8 cellular contexts compared by ENCODE assay signal in the genomic region with DNA sequence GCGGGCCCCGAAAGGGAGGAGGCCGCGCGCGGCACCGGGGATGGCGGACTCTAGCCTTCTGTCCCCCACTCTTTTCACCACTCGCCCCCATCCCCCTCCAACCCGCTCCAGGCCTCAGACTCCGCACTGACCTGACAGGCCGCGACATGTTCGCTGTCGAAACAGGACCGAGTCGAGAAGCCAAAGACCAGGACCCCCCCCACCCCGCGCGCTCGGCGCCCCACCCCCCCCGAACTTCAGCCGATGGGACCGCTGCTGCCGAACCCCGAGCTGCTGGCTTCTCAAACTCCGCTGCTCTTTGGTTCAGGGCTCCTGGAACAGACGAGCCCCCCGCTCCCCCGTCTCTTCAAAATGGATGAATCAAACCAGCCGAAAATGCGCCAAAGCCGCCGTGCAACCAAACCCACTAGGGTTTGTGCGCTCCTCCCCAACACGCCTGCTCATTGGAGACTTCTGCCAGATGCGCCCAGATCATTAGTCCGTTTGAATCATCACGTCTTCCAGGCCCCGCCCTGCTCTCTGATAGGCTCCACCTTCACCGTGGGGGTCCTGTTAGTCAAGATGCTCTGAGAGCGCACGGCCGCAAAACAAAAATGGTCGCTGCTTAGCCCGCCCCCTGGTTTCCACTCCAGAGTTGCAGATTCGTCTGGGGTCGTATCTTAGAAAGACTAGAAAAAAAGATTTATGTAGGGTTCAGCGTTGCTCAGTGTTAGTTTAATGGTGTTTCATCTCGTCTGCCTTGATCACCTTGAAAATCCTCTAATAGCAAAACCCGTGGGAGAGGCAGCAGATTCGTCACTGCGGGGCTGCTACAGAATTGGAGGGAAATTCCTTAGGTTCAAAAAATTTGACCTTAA. TPM values are rescaled to one million over a fixed set of nuclear protein-coding genes. Genes with fewer than 3 reads are reported as not detected.
A peak's percentile ranks its signal among the peaks of the same experiment; 100 is the strongest.
DNase-seq lines count a peak whose midpoint lies in the region; ATAC-seq and TF ChIP-seq lines count a peak whose summit lies in the region.

Gene NUCKS1, minus strand, starts transcription at position 357 of the 857 bp plus-strand sequence. Its CDS starts 209 bp downstream, at position 148.

- DNase-seq in BJ (ENCODE audit: low read depth) (peak; percentile 92), NCI-H526 treated with DMSO at 0.1 percent for 48 hours (lab: John Stamatoyannopoulos, UW) (peak; percentile 94), colonic mucosa (peak; percentile 98)
- DNase-seq in activated CD4-positive, alpha-beta T cell treated with anti-CD3 and anti-CD28 coated beads, Interleukin-2, amount 10 ng/mL, durations not matched to agents 24 days and 14 days = peak; percentile 99
- DNase-seq in stimulated activated CD4-positive, alpha-beta T cell treated with anti-CD3 and anti-CD28 coated beads, Interleukin-1b, Interleukin-23, amount 100 ng/mL, for 4 hours (ENCODE audit: low read depth in 2 of 2) = peak; percentile 87 to 92

- POLR2A ChIA-PET in BJ (lab: Charles Lee) = interaction anchor here (1.3 kb wide), 1 partner anchor 9 kb away, joined by 4 read pairs; no protein-coding TSS in a partner anchor

- H3K27me3 Mint-ChIP-seq in activated CD4-positive, alpha-beta T cell treated with anti-CD3 and anti-CD28 coated beads, Interleukin-2, amount 10 ng/mL, durations not matched to agents 24 days and 14 days = peaks cover 4% of the 10 kb centered on the region

- peaks cover 29% of the 10 kb centered on the region for H3K4me1 Mint-ChIP-seq in activated CD4-positive, alpha-beta T cell treated with anti-CD3 and anti-CD28 coated beads, Interleukin-2, amount 10 ng/mL, durations not matched to agents 24 days and 14 days

- H3K27me3 ChIP-seq in BJ (ENCODE audit: control insufficient read depth, insufficient read depth, low read length) (no peaks in the 10 kb centered on the region), colonic mucosa (no peaks in the 10 kb centered on the region), layer of hippocampus (ENCODE audit: control insufficient read depth, insufficient read depth, low read length) (no peaks in the 10 kb centered on the region)

- peaks cover 7% of the 10 kb centered on the region for H3K4me1 ChIP-seq in colonic mucosa

- peak; percentile 74 for ATAC-seq in GM19324 (IDR thresholded peaks at IDR 0.05; ENCODE audit: low FRiP score, unreplicated experiment)
- ATAC-seq in HG03469 (IDR thresholded peaks at IDR 0.05; ENCODE audit: unreplicated experiment) = peak; percentile 62

- intact Hi-C loops in activated CD4-positive, alpha-beta T cell treated with anti-CD3 and anti-CD28 coated beads, Interleukin-2, amount 10 ng/mL, durations not matched to agents 24 days and 14 days (cut with micrococcal nuclease) = loop anchor here (1.0 to 5.0 kb wide), 7 partner anchors 25 to 1338 kb away; partner anchors contain the start of genes PPP1R15B, RAB29 and SLC41A1
- intact Hi-C loops in colonic mucosa (cut with DNase I) = no loop called here

- TF ChIP-seq CTCF in BJ (IDR thresholded peaks at IDR 0.05; ENCODE audit: insufficient read depth, low read depth, low read length) = peak; percentile 27; the same call in 1 of the 2 replicates
- no peak for TF ChIP-seq CTCF in colonic mucosa (IDR thresholded peaks at IDR 0.05)

- H3K4me3 ChIP-seq in BJ (ENCODE audit: low read depth, low read length) (peak within 1 kb of the TSS; percentile 84), colonic mucosa (peak within 1 kb of the TSS; percentile 64)

- peak within 1 kb of the TSS; percentile 85 for H3K4me3 Mint-ChIP-seq in activated CD4-positive, alpha-beta T cell treated with anti-CD3 and anti-CD28 coated beads, Interleukin-2, amount 10 ng/mL, durations not matched to agents 24 days and 14 days

- H3K9me3 ChIP-seq in colonic mucosa = no peaks in the 10 kb centered on the region

- H3K27ac Mint-ChIP-seq in activated CD4-positive, alpha-beta T cell treated with anti-CD3 and anti-CD28 coated beads, Interleukin-2, amount 10 ng/mL, durations not matched to agents 24 days and 14 days = peak within 1 kb of the TSS; percentile 96

- peak within 1 kb of the TSS; percentile 89 for H3K27ac ChIP-seq in colonic mucosa
- H3K27ac ChIP-seq in layer of hippocampus (ENCODE audit: low read depth, low read length) = peak within 1 kb of the TSS; percentile 98

- peaks cover 23% of the 10 kb centered on the region for H3K36me3 Mint-ChIP-seq in activated CD4-positive, alpha-beta T cell treated with anti-CD3 and anti-CD28 coated beads, Interleukin-2, amount 10 ng/mL, durations not matched to agents 24 days and 14 days (ENCODE audit: low read depth)

- H3K36me3 ChIP-seq in BJ (ENCODE audit: control insufficient read depth, insufficient read depth, low read length) = no peaks in the 10 kb centered on the region
- H3K36me3 ChIP-seq in colonic mucosa = no peaks in the 10 kb centered on the region

- CTCF ChIA-PET in BJ (lab: Yijun Ruan, JAX) = interaction anchor here (1.5 to 1.7 kb wide), 3 partner anchors 18 to 228 kb away, joined by 3 to 4 read pairs (median 3); no protein-coding TSS in a partner anchor

- H3K9me3 Mint-ChIP-seq in activated CD4-positive, alpha-beta T cell treated with anti-CD3 and anti-CD28 coated beads, Interleukin-2, amount 10 ng/mL, durations not matched to agents 24 days and 14 days = no peaks in the 10 kb centered on the region

- H3K9ac ChIP-seq in colonic mucosa (ENCODE audit: low read depth in 2 of 2, low read length in 2 of 2) = peak within 1 kb of the TSS; percentile 82 to 85

RNA-seq across cellular contexts. Expression of gene NUCKS1, which starts in this region (rescaled TPM):
- polyA plus RNA-seq in BJ (2011; rRNA removed) = 33.3 and 78.8 TPM in 2 replicates
- 85.7 and 89.0 TPM in 2 replicates for polyA minus RNA-seq in BJ (2011; rRNA and poly(A)+ RNA removed)
- 161 and 188 TPM in 2 replicates for total RNA-seq in activated CD4-positive, alpha-beta T cell treated with anti-CD3 and anti-CD28 coated beads, Interleukin-2, amount 10 ng/mL, durations not matched to agents 24 days and 14 days
- total RNA-seq in colonic mucosa = 100 to 1,000 TPM; 117 to 123 TPM

Comparison
In these comparisons a context has a peak if more than half of its experiments do, and no peak if none do; other contexts are left out.
1. Peak in every context shown above with its lines: DNase-seq, ATAC-seq, H3K4me3 ChIP-seq and H3K27ac ChIP-seq.